Comparison of ENCODE assay signal across 8 cellular contexts in the genomic region with DNA sequence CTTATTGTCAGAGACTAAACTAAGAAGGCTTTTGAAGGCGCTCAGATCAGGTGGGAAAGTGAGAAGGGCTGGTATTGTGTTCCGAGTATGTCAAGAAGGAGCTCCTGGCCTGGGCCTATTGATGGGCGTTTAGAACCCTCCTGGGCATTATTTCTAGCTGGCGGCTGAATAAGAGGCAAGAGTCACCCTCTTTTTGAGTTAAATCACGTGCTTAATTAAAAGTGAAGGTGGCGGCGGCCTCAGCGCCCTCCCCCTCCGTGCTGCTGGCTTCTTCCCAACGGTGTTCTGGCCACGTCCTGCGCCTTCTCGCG. TPM values are rescaled to one million over a fixed set of nuclear protein-coding genes. Genes with fewer than 3 reads are reported as not detected.
A peak's percentile ranks its signal among the peaks of the same experiment; 100 is the strongest.
DNase-seq lines count a peak whose midpoint lies in the region; TF ChIP-seq lines count a peak whose summit lies in the region.

No MANE protein-coding gene starts in this region.

- intact Hi-C loops in colonic mucosa (cut with DNase I) = no loop called here

- H3K27ac ChIP-seq in CD8-positive, alpha-beta memory T cell (ENCODE audit: low read depth, low read length) = no peak overlapping the region
- H3K27ac ChIP-seq in colonic mucosa = peak overlapping the region; percentile 58
- no peak overlapping the region for H3K27ac ChIP-seq in neural cell (ENCODE audit: low read length)

- no peaks in the 10 kb centered on the region for H3K79me2 ChIP-seq in neural cell (replicated peaks; ENCODE audit: insufficient read depth, low read length)

- CTCF ChIA-PET in CD8-positive, alpha-beta memory T cell (lab: Charles Lee) = interaction anchor here (0.9 to 1.3 kb wide), 2 partner anchors 16 to 20 kb away, joined by 3 to 4 read pairs; a partner anchor contains a TSS

- H3K4me3 Mint-ChIP-seq in CD8-positive, alpha-beta memory T cell = peak overlapping the region; percentile 63 to 85 (median 72)
- H3K4me3 Mint-ChIP-seq in IgD-negative memory B cell = peak overlapping the region; percentile 76 to 89 (median 86)

- H3K27me3 Mint-ChIP-seq in CD8-positive, alpha-beta memory T cell = peaks cover 64 to 88% of the 10 kb centered on the region in 2 donors
- peaks cover 64% of the 10 kb centered on the region for H3K27me3 Mint-ChIP-seq in IgD-negative memory B cell

- H3K9me3 Mint-ChIP-seq in CD8-positive, alpha-beta memory T cell = peaks cover 14 to 28% (median 25%) of the 10 kb centered on the region in 5 donors
- H3K9me3 Mint-ChIP-seq in IgD-negative memory B cell = peaks cover 6 to 22% (median 18%) of the 10 kb centered on the region in 3 donors

- peaks cover 13% of the 10 kb centered on the region for H3K4me1 ChIP-seq in CD8-positive, alpha-beta memory T cell (ENCODE audit: insufficient read depth, low read length)
- H3K4me1 ChIP-seq in colonic mucosa = no peaks in the 10 kb centered on the region

- H3K9me2 ChIP-seq in neural cell (ENCODE audit: insufficient read depth, low read length) = no peaks in the 10 kb centered on the region

- H3K27ac Mint-ChIP-seq in CD8-positive, alpha-beta memory T cell = peak overlapping the region in 1 of 8 donors; percentile 29
- no peak overlapping the region for H3K27ac Mint-ChIP-seq in IgD-negative memory B cell

- POLR2A ChIA-PET in CD8-positive, alpha-beta memory T cell (lab: Charles Lee) = no interaction called here

- no peak overlapping the region for H2AFZ ChIP-seq in neural cell (ENCODE audit: low read depth, low read length)

- H3K4me2 ChIP-seq in neural cell (ENCODE audit: low read length) = no peak overlapping the region

- peaks cover 0 to 14% (median 5%) of the 10 kb centered on the region in 3 donors for H3K36me3 Mint-ChIP-seq in CD8-positive, alpha-beta memory T cell
- H3K36me3 Mint-ChIP-seq in IgD-negative memory B cell = peaks cover 2% of the 10 kb centered on the region

- peaks cover 51% of the 10 kb centered on the region for H3K27me3 ChIP-seq in CD8-positive, alpha-beta memory T cell (ENCODE audit: insufficient read depth, low read length, poor library complexity, severe bottlenecking)
- no peaks in the 10 kb centered on the region for H3K27me3 ChIP-seq in colonic mucosa
- H3K27me3 ChIP-seq in neural cell (ENCODE audit: insufficient read depth, low read depth, low read length) = peaks cover 28% of the 10 kb centered on the region

- H3K4me3 ChIP-seq in CD8-positive, alpha-beta memory T cell (ENCODE audit: low read length) = peak overlapping the region; percentile 14
- peak overlapping the region; percentile 49 for H3K4me3 ChIP-seq in colonic mucosa
- H3K4me3 ChIP-seq in neural cell (ENCODE audit: low read length) = peak overlapping the region; percentile 67

- H4K20me1 ChIP-seq in neural cell (ENCODE audit: insufficient read depth) = no peaks in the 10 kb centered on the region

- peaks cover 15 to 22% (median 20%) of the 10 kb centered on the region in 3 donors for H3K4me1 Mint-ChIP-seq in CD8-positive, alpha-beta memory T cell
- H3K4me1 Mint-ChIP-seq in IgD-negative memory B cell = peaks cover 6 to 18% (median 16%) of the 10 kb centered on the region in 3 donors

- H3K9me3 ChIP-seq in CD8-positive, alpha-beta memory T cell (ENCODE audit: low read length) = no peaks in the 10 kb centered on the region
- H3K9me3 ChIP-seq in colonic mucosa = no peaks in the 10 kb centered on the region
- H3K9me3 ChIP-seq in neural cell (ENCODE audit: low read length) = peaks cover 6% of the 10 kb centered on the region

- H3K9ac ChIP-seq in colonic mucosa (ENCODE audit: low read depth in 2 of 2, low read length in 2 of 2) = peak overlapping the region; percentile 67 to 71
- H3K9ac ChIP-seq in neural cell (ENCODE audit: low read length) = peak overlapping the region; percentile 39

- no peak for TF ChIP-seq RAD21 in neural cell (conservative IDR thresholded peaks at IDR 0.05)

- no peaks in the 10 kb centered on the region for H3K36me3 ChIP-seq in CD8-positive, alpha-beta memory T cell (ENCODE audit: insufficient read depth, low read length)
- H3K36me3 ChIP-seq in colonic mucosa = no peaks in the 10 kb centered on the region
- no peaks in the 10 kb centered on the region for H3K36me3 ChIP-seq in neural cell (ENCODE audit: insufficient read depth, low read length)

- no peak for TF ChIP-seq CTCF in colonic mucosa (IDR thresholded peaks at IDR 0.05)
- no peak for TF ChIP-seq CTCF in neural cell (IDR thresholded peaks at IDR 0.05; ENCODE audit: poor library complexity, severe bottlenecking)

- peaks cover 3% of the 10 kb centered on the region for H3F3A ChIP-seq in neural cell (ENCODE audit: insufficient read depth, low read length, poor library complexity, severe bottlenecking)

- no peak for TF ChIP-seq EP300 in neural cell (conservative IDR thresholded peaks at IDR 0.05; ENCODE audit: poor library complexity, severe bottlenecking)

- no peak for DNase-seq in CD8-positive, alpha-beta memory T cell
- DNase-seq in colonic mucosa = no peak
- DNase-seq in NAMALWA (ENCODE audit: low spot score) = no peak
- DNase-seq in MV-4-11 (lab: John Stamatoyannopoulos, UW) = no peak
- DNase-seq in NCI-H1092 treated with DMSO at 0.1 percent for 48 hours (lab: John Stamatoyannopoulos, UW) = no peak
- no peak for DNase-seq in activated CD4-positive, CD25-positive, alpha-beta regulatory T cell treated with anti-CD3 and anti-CD28 coated beads, Interleukin-2, amount 50 U/mL, for 72 hours

TF ChIP-seq in neural cell, 6 proteins besides CTCF, POLR2A, EP300 and RAD21:
- no peak for TF ChIP-seq POLR2AphosphoS5 (IDR thresholded peaks at IDR 0.05)
- no peak for TF ChIP-seq EZH2 (IDR thresholded peaks at IDR 0.05; ENCODE audit: borderline replicate concordance, insufficient read depth, low read length, poor library complexity, severe bottlenecking)
- TF ChIP-seq MXI1 (conservative IDR thresholded peaks at IDR 0.05; ENCODE audit: poor library complexity, severe bottlenecking) = no peak
- TF ChIP-seq, protein P1, sequence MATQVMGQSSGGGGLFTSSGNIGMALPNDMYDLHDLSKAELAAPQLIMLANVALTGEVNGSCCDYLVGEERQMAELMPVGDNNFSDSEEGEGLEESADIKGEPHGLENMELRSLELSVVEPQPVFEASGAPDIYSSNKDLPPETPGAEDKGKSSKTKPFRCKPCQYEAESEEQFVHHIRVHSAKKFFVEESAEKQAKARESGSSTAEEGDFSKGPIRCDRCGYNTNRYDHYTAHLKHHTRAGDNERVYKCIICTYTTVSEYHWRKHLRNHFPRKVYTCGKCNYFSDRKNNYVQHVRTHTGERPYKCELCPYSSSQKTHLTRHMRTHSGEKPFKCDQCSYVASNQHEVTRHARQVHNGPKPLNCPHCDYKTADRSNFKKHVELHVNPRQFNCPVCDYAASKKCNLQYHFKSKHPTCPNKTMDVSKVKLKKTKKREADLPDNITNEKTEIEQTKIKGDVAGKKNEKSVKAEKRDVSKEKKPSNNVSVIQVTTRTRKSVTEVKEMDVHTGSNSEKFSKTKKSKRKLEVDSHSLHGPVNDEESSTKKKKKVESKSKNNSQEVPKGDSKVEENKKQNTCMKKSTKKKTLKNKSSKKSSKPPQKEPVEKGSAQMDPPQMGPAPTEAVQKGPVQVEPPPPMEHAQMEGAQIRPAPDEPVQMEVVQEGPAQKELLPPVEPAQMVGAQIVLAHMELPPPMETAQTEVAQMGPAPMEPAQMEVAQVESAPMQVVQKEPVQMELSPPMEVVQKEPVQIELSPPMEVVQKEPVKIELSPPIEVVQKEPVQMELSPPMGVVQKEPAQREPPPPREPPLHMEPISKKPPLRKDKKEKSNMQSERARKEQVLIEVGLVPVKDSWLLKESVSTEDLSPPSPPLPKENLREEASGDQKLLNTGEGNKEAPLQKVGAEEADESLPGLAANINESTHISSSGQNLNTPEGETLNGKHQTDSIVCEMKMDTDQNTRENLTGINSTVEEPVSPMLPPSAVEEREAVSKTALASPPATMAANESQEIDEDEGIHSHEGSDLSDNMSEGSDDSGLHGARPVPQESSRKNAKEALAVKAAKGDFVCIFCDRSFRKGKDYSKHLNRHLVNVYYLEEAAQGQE (IDR thresholded peaks at IDR 0.05; ENCODE audit: borderline replicate concordance) = no peak
- TF ChIP-seq SMC3 (conservative IDR thresholded peaks at IDR 0.05; ENCODE audit: poor library complexity) = no peak
- TF ChIP-seq TAF1 (IDR thresholded peaks at IDR 0.05; ENCODE audit: low read depth) = no peak
TF ChIP-seq in neural cell: peak in this region for 0.

RNA-seq across cellular contexts. Expression of a gene that starts 21.0 kb away (rescaled TPM):
- 10 to 100 TPM; 20.7 to 21.1 TPM for total RNA-seq in CD8-positive, alpha-beta memory T cell
- 47.5 TPM for polyA plus RNA-seq in CD8-positive, alpha-beta memory T cell
- polyA plus RNA-seq in IgD-negative memory B cell (24.2 TPM), neural cell (33.6 and 39.0 TPM in 2 replicates)
- 10 to 100 TPM; 47.5 to 67.6 TPM for total RNA-seq in colonic mucosa
- 56.5 and 63.8 TPM in 2 replicates for polyA minus RNA-seq in neural cell

RNA-seq across cellular contexts. Expression of a gene that starts 44.3 kb away (rescaled TPM):
- 1 to 10 TPM; 1.7 TPM for total RNA-seq in CD8-positive, alpha-beta memory T cell
- polyA plus RNA-seq in CD8-positive, alpha-beta memory T cell = not detected
- polyA plus RNA-seq in IgD-negative memory B cell = not detected
- total RNA-seq in colonic mucosa = 10 to 100 TPM in 1 of 2 donors, 1 to 10 TPM in 1; 6.9 to 17.0 TPM
- polyA plus RNA-seq in neural cell = 16.5 and 17.6 TPM in 2 replicates
- polyA minus RNA-seq in neural cell = 67.3 and 69.1 TPM in 2 replicates

Comparison
In these comparisons a context has a peak if more than half of its experiments do, and no peak if none do; other contexts are left out.
1. H3K4me3 ChIP-seq: peak in every context shown above with its lines; median percentile 67 in neural cell; 49 in colonic mucosa; 14 in CD8-positive, alpha-beta memory T cell.
2. RNA of a gene that starts 44.3 kb away (polyA plus RNA-seq): 16.5 to 17.6 TPM in neural cell; not detected in IgD-negative memory B cell (single experiment) and not detected in CD8-positive, alpha-beta memory T cell (single experiment); every median in the first group is over 10 times any median in the second.